23 cellular contexts compared by ENCODE assay signal in genomic region chrX:40632199-40632598, GRCh38. TPM values are rescaled to one million over a fixed set of nuclear protein-coding genes. Genes with fewer than 3 reads are reported as not detected.
DNase-seq lines count a peak whose midpoint lies in the region; ATAC-seq, FAIRE-seq and TF ChIP-seq lines count a peak whose summit lies in the region.
"Had no signal": no experiment of that assay in that cellular context is flagged by ENCODE, and none has a peak within 500 bp of the region (broad histone marks: within the 10 kb centered on the region; RNA-seq: fewer than 3 reads in every experiment).

No MANE protein-coding gene starts in this region.

- H3K4me2 ChIP-seq in GM12878 (ENCODE audit: control insufficient read depth, insufficient read depth) = no peak overlapping the region

- SMC1A ChIA-PET in GM12878 (lab: Charles Lee; ENCODE audit: uncharacterized antibody, unreplicated experiment) = interaction anchor here (1.5 kb wide), 1 partner anchor 92 kb away, joined by 3 read pairs; no protein-coding TSS in a partner anchor

- CTCF ChIA-PET in GM12878 (lab: Yijun Ruan, JAX) = interaction anchor here (0.7 to 1.7 kb wide), 5 partner anchors 19 to 484 kb away, joined by 3 to 5 read pairs (median 3); no protein-coding TSS in a partner anchor

- in situ Hi-C loops in GM12878 (cut with MboI) = no loop called here

- no peaks in the 10 kb centered on the region for H3K79me2 ChIP-seq in GM12878 (ENCODE audit: control insufficient read depth, insufficient read depth, low read length)

- no peak for TF ChIP-seq RAD21 in GM12878 (IDR thresholded peaks at IDR 0.05; ENCODE audit: insufficient read depth, low read depth, low read length)

- H3K36me3 ChIP-seq in GM12878 (ENCODE audit: control insufficient read depth in 2 of 2, insufficient read depth in 2 of 2, low read length in 1 of 2) = peaks cover 7 to 34% of the 10 kb centered on the region in 2 experiments

- POLR2A ChIA-PET in GM12878 (lab: Charles Lee) = no interaction called here

- H3K27me3 ChIP-seq in GM12878 (replicated peaks in 1 of 2; ENCODE audit: control insufficient read depth in 2 of 2, insufficient read depth in 2 of 2, low read length in 1 of 2) = no peaks in the 10 kb centered on the region
- H3K27me3 ChIP-seq: SJSA1 had no signal

- no peak overlapping the region for H3K27ac ChIP-seq in GM12878 (ENCODE audit: control insufficient read depth, insufficient read depth)
- H3K27ac ChIP-seq: SJSA1 had no signal

- H2AFZ ChIP-seq in GM12878 (ENCODE audit: control insufficient read depth, low read depth, low read length) = no peak overlapping the region

- H3K9me3 ChIP-seq in GM12878 (replicated peaks; ENCODE audit: control insufficient read depth, insufficient read depth, low read length) = no peaks in the 10 kb centered on the region
- H3K9me3 ChIP-seq: Caco-2, SJSA1 had no signal

- no peaks in the 10 kb centered on the region; the same call in 1 of the 2 replicates for H3K4me1 ChIP-seq in GM12878 (ENCODE audit: control insufficient read depth, insufficient read depth, low read length)
- H3K4me1 ChIP-seq: Caco-2, SJSA1 had no signal

- H3K27ac Mint-ChIP-seq in activated T-cell treated with anti-CD3 and anti-CD28 coated beads, Interleukin-2, amount 50 U/mL, for 72 hours = peak overlapping the region; percentile 20
- H3K27ac Mint-ChIP-seq: CD4-positive, CD25-positive, alpha-beta regulatory T cell had no signal

- peaks cover 8% of the 10 kb centered on the region for H3K4me1 Mint-ChIP-seq in activated T-cell treated with anti-CD3 and anti-CD28 coated beads, Interleukin-2, amount 50 U/mL, for 72 hours (ENCODE audit: low read depth)

- H4K20me1 ChIP-seq in GM12878 (ENCODE audit: control insufficient read depth, insufficient read depth) = no peaks in the 10 kb centered on the region; the same call in 1 of the 2 replicates

- RAD21 ChIA-PET in GM12878 (lab: Charles Lee; ENCODE audit: unreplicated experiment) = interaction anchor here (0.8 kb wide), 1 partner anchor 88 kb away, joined by 3 read pairs; no protein-coding TSS in a partner anchor

- TF ChIP-seq CTCF in GM12878 (IDR thresholded peaks at IDR 0.05 in 2 of 3, conservative IDR thresholded peaks at IDR 0.05 in 1 of 3; ENCODE audit: control insufficient read depth in 2 of 3, extremely low read depth in 1 of 3, insufficient read depth in 1 of 3, low read depth in 3 of 3, low read length in 3 of 3) = no peak

- 77% methylated on average over 4 of the region's 4 CpGs for WGBS in GM12878 (ENCODE audit: insufficient coverage, insufficient replicate concordance, low lambda C conversion rate, missing lambda C conversion rate)

- no peak for FAIRE-seq in GM12878 (lab: Jason Lieb, UNC)

- BruUV-seq in GM12878 (replicated peaks; lab: Mats Ljungman, UMichigan) = no TSS peak

- no peak overlapping the region for H3K4me3 Mint-ChIP-seq in activated T-cell treated with anti-CD3 and anti-CD28 coated beads, Interleukin-2, amount 50 U/mL, for 72 hours
- H3K4me3 Mint-ChIP-seq: CD4-positive, CD25-positive, alpha-beta regulatory T cell had no signal

- H3K36me3 Mint-ChIP-seq in activated T-cell treated with anti-CD3 and anti-CD28 coated beads, Interleukin-2, amount 50 U/mL, for 72 hours (ENCODE audit: insufficient read depth in 2 of 2) = peaks cover 2 to 49% of the 10 kb centered on the region in 2 donors

- H3K9ac ChIP-seq in GM12878 (ENCODE audit: control insufficient read depth, insufficient read depth, low read length) = no peak overlapping the region

- no peak for TF ChIP-seq POLR2A in GM12878 (IDR thresholded peaks at IDR 0.05; ENCODE audit: low read depth, low read length)

- intact Hi-C loops in GM12878 (cut with micrococcal nuclease; ENCODE audit: unreplicated experiment) = no loop called here

- H3K4me3 ChIP-seq in GM12878 = no peak overlapping the region
- H3K4me3 ChIP-seq: SJSA1 had no signal

- TF ChIP-seq EP300 in GM12878 (IDR thresholded peaks at IDR 0.05; ENCODE audit: borderline replicate concordance in 1 of 2, control insufficient read depth in 1 of 2, low read depth in 2 of 2, low read length in 2 of 2) = no peak

- no peak for ATAC-seq in activated T-cell treated with anti-CD3 and anti-CD28 coated beads, Interleukin-2, amount 50 U/mL, for 72 hours (replicated peaks in 1 of 2)
- no peak for ATAC-seq in GM12878
- ATAC-seq in GM21381 (IDR thresholded peaks at IDR 0.05; ENCODE audit: unreplicated experiment) = no peak
- ATAC-seq in HG03159 (IDR thresholded peaks at IDR 0.05; ENCODE audit: unreplicated experiment) = no peak
- ATAC-seq: PC-3 had no signal

- DNase-seq in activated T-cell treated with anti-CD3 and anti-CD28 coated beads, Interleukin-2, amount 50 U/mL, for 72 hours = no peak
- DNase-seq in activated T-cell treated with anti-CD3 and anti-CD28 coated beads for 4 hours (no peak), MV-4-11 (lab: John Stamatoyannopoulos, UW) (peak; percentile 25), GM12878 (ENCODE audit: low read depth, low spot score) (no peak), NCI-H526 treated with DMSO at 0.1 percent for 48 hours (lab: John Stamatoyannopoulos, UW) (no peak)
- DNase-seq: ACHN; AML-193; Caco-2; CD4-positive, CD25-positive, alpha-beta regulatory T cell; DMS153; H7; IMR-90; Kasumi-1; MM.1S; NCI-H1417; NCI-H187 treated with DMSO at 0.1 percent for 48 hours; NCI-H345; NCI-H526; PC-3 had no signal

- no peaks in the 10 kb centered on the region for H3K27me3 Mint-ChIP-seq in activated T-cell treated with anti-CD3 and anti-CD28 coated beads, Interleukin-2, amount 50 U/mL, for 72 hours (ENCODE audit: low read depth)
- H3K27me3 Mint-ChIP-seq: CD4-positive, CD25-positive, alpha-beta regulatory T cell had no signal

- H3K9me3 Mint-ChIP-seq in activated T-cell treated with anti-CD3 and anti-CD28 coated beads, Interleukin-2, amount 50 U/mL, for 72 hours = no peaks in the 10 kb centered on the region
- H3K9me3 Mint-ChIP-seq: CD4-positive, CD25-positive, alpha-beta regulatory T cell had no signal

TF ChIP-seq in GM12878, 131 proteins besides CTCF, POLR2A, EP300 and RAD21 (continues in another document):
- TF ChIP-seq SIX5 (IDR thresholded peaks at IDR 0.05; ENCODE audit: low read depth, low read length, severe bottlenecking) (no peak), GATAD2B (conservative IDR thresholded peaks at IDR 0.05; ENCODE audit: low read depth) (no peak)

RNA-seq across cellular contexts. Expression of gene MPC1L, which starts 9.0 kb away (rescaled TPM):
- not detected for total RNA-seq in activated T-cell treated with anti-CD3 and anti-CD28 coated beads, Interleukin-2, amount 50 U/mL, for 72 hours
- total RNA-seq in GM12878 (2013; cell fraction: nucleolus; rRNA removed) = not detected in 2 replicates
- total RNA-seq in GM12878 (2014; rRNA removed) = not detected in 2 replicates
- total RNA-seq in GM12878 (2014; rRNA removed; fragmentation: Illumina TruSeq; extraction: Trizol) = not detected in 2 replicates
- total RNA-seq in GM12878 (2021) = not detected in 2 replicates
- polyA plus RNA-seq in GM12878 (2011; ENCODE audit: low read depth) = not detected
- polyA plus RNA-seq in GM12878 (2011; rRNA removed) = not detected in 2 replicates
- not detected in 2 replicates for polyA plus RNA-seq in GM12878 (2011; cell fraction: cytosol; rRNA removed)
- polyA plus RNA-seq in GM12878 (2011; cell fraction: nucleus; rRNA removed) = not detected in 2 replicates
- not detected in 2 replicates for polyA plus RNA-seq in GM12878 (2012)
- not detected in 2 replicates for polyA plus RNA-seq in GM12878 (2014; fragmentation: Illumina TruSeq; extraction: Trizol)
- polyA plus RNA-seq in GM12878 (2014; fragmentation: Nextera tagmentation; extraction: Ambion mirVana) = not detected
- polyA plus RNA-seq in GM12878 (2014; rRNA removed) = not detected in 2 replicates
- not detected for polyA plus RNA-seq in GM12878 (2016; fragmentation: Nextera tagmentation; extraction: Ambion mirVana)
- not detected in 2 replicates for polyA minus RNA-seq in GM12878 (2011; rRNA and poly(A)+ RNA removed)
- not detected in 2 replicates for polyA minus RNA-seq in GM12878 (2011; cell fraction: cytosol; rRNA and poly(A)+ RNA removed)
- not detected in 2 replicates for polyA minus RNA-seq in GM12878 (2011; cell fraction: nucleus; rRNA and poly(A)+ RNA removed)
- total RNA-seq: Caco-2; CD4-positive, CD25-positive, alpha-beta regulatory T cell; H7; HT-29; IMR-90; PC-3; SJSA1 had no signal
- polyA plus RNA-seq: IMR-90 had no signal

RNA-seq across cellular contexts. Expression of gene CXorf38, which starts 15.2 kb away (rescaled TPM):
- total RNA-seq in activated T-cell treated with anti-CD3 and anti-CD28 coated beads, Interleukin-2, amount 50 U/mL, for 72 hours = 10 to 100 TPM; 25.0 to 33.3 TPM
- 36.5 and 38.1 TPM in 2 replicates for total RNA-seq in GM12878 (2013; cell fraction: nucleolus; rRNA removed)
- total RNA-seq in GM12878 (2014; rRNA removed) (20.1 and 20.4 TPM in 2 replicates), GM12878 (2014; rRNA removed; fragmentation: Illumina TruSeq; extraction: Trizol) (19.9 and 21.3 TPM in 2 replicates), GM12878 (2021) (16.8 and 17.6 TPM in 2 replicates)
- polyA plus RNA-seq in GM12878 (2011; ENCODE audit: low read depth) = 10.4 TPM
- polyA plus RNA-seq in GM12878 (2011; rRNA removed) (50.1 and 64.5 TPM in 2 replicates), GM12878 (2014; fragmentation: Illumina TruSeq; extraction: Trizol) (20.5 and 21.4 TPM in 2 replicates), GM12878 (2014; fragmentation: Nextera tagmentation; extraction: Ambion mirVana) (1 to 10 TPM; 2.2 to 6.0 TPM), GM12878 (2014; rRNA removed) (18.7 and 20.9 TPM in 2 replicates), GM12878 (2016; fragmentation: Nextera tagmentation; extraction: Ambion mirVana) (10 to 100 TPM; 14.2 to 14.4 TPM)
- polyA plus RNA-seq in GM12878 (2011; cell fraction: cytosol; rRNA removed) = 35.2 and 35.6 TPM in 2 replicates
- polyA plus RNA-seq in GM12878 (2011; cell fraction: nucleus; rRNA removed) = 17.0 and 19.6 TPM in 2 replicates
- 11.8 and 19.8 TPM in 2 replicates for polyA plus RNA-seq in GM12878 (2012)
- polyA minus RNA-seq in GM12878 (2011; rRNA and poly(A)+ RNA removed) = 27.7 and 28.0 TPM in 2 replicates
- 11.4 and 11.6 TPM in 2 replicates for polyA minus RNA-seq in GM12878 (2011; cell fraction: cytosol; rRNA and poly(A)+ RNA removed)
- 10.2 and 15.0 TPM in 2 replicates for polyA minus RNA-seq in GM12878 (2011; cell fraction: nucleus; rRNA and poly(A)+ RNA removed)

RNA-seq across cellular contexts. Expression of gene ATP6AP2, which starts 51.4 kb away (rescaled TPM):
- 10 to 100 TPM; 50.5 to 58.4 TPM for total RNA-seq in activated T-cell treated with anti-CD3 and anti-CD28 coated beads, Interleukin-2, amount 50 U/mL, for 72 hours
- 85.4 and 87.3 TPM in 2 replicates for total RNA-seq in GM12878 (2013; cell fraction: nucleolus; rRNA removed)
- total RNA-seq in GM12878 (2014; rRNA removed) (36.3 and 46.0 TPM in 2 replicates), GM12878 (2014; rRNA removed; fragmentation: Illumina TruSeq; extraction: Trizol) (47.4 and 50.0 TPM in 2 replicates), GM12878 (2021) (52.4 and 59.4 TPM in 2 replicates)
- polyA plus RNA-seq in GM12878 (2011; ENCODE audit: low read depth) = 29.3 TPM
- polyA plus RNA-seq in GM12878 (2011; rRNA removed) (132 and 141 TPM in 2 replicates), GM12878 (2014; fragmentation: Illumina TruSeq; extraction: Trizol) (88.1 and 94.4 TPM in 2 replicates), GM12878 (2014; fragmentation: Nextera tagmentation; extraction: Ambion mirVana) (10 to 100 TPM; 45.5 to 59.5 TPM), GM12878 (2014; rRNA removed) (35.3 and 42.5 TPM in 2 replicates), GM12878 (2016; fragmentation: Nextera tagmentation; extraction: Ambion mirVana) (100 to 1,000 TPM; 121 to 130 TPM)
- polyA plus RNA-seq in GM12878 (2011; cell fraction: cytosol; rRNA removed) = 63.6 and 65.6 TPM in 2 replicates
- 32.0 and 47.3 TPM in 2 replicates for polyA plus RNA-seq in GM12878 (2011; cell fraction: nucleus; rRNA removed)
- 46.0 and 49.0 TPM in 2 replicates for polyA plus RNA-seq in GM12878 (2012)
- polyA minus RNA-seq in GM12878 (2011; rRNA and poly(A)+ RNA removed) = 72.2 and 97.9 TPM in 2 replicates
- 31.7 and 33.9 TPM in 2 replicates for polyA minus RNA-seq in GM12878 (2011; cell fraction: cytosol; rRNA and poly(A)+ RNA removed)
- polyA minus RNA-seq in GM12878 (2011; cell fraction: nucleus; rRNA and poly(A)+ RNA removed) = 17.2 and 26.7 TPM in 2 replicates
